In genomic region chr10:50988792-50989191, GRCh38 we compare ENCODE assay signal across 8 cellular contexts.
A peak's percentile ranks its signal among the peaks of the same experiment; 100 is the strongest.
DNase-seq lines count a peak whose midpoint lies in the region; ATAC-seq and TF ChIP-seq lines count a peak whose summit lies in the region.

No MANE protein-coding gene starts in this region.

- WGBS in esophagus squamous epithelium, 2 donors, result 40 to 45% methylated on average over 4 of the region's 4 CpGs

- H3K9me3 ChIP-seq in Karpas-422 (ENCODE audit: low read length), result no peaks in the 10 kb centered on the region
- no peaks in the 10 kb centered on the region for H3K9me3 ChIP-seq in CD8-positive, alpha-beta T cell (ENCODE audit: low read length)
- H3K9me3 ChIP-seq in esophagus squamous epithelium, result no peaks in the 10 kb centered on the region

- H3K27me3 ChIP-seq in Karpas-422 (ENCODE audit: low read length), result no peaks in the 10 kb centered on the region
- H3K27me3 ChIP-seq in CD8-positive, alpha-beta T cell (ENCODE audit: insufficient read depth, low read length), result peaks cover 6% of the 10 kb centered on the region
- peaks cover 0 to 45% (median 0%) of the 10 kb centered on the region in 4 donors for H3K27me3 ChIP-seq in esophagus squamous epithelium

- no peaks in the 10 kb centered on the region for H3K4me1 ChIP-seq in Karpas-422 (ENCODE audit: low read length)
- no peaks in the 10 kb centered on the region for H3K4me1 ChIP-seq in CD8-positive, alpha-beta T cell (ENCODE audit: insufficient read depth, low read length)
- H3K4me1 ChIP-seq in esophagus squamous epithelium, result peaks cover 0 to 33% (median 5%) of the 10 kb centered on the region in 3 donors

- TF ChIP-seq CTCF in osteocyte (IDR thresholded peaks at IDR 0.05) (peak; percentile 61), esophagus squamous epithelium (IDR thresholded peaks at IDR 0.05) (peak in 3 of 6 experiments; percentile 25 to 41 (median 40))
- TF ChIP-seq CTCF in CD8-positive, alpha-beta T cell (IDR thresholded peaks at IDR 0.05), result no peak

- H3K9me3 Mint-ChIP-seq in osteocyte (ENCODE audit: unreplicated experiment), result no peaks in the 10 kb centered on the region
- no peaks in the 10 kb centered on the region for H3K9me3 Mint-ChIP-seq in CD8-positive, alpha-beta T cell

- H3K79me2 ChIP-seq in Karpas-422 (ENCODE audit: low read length), result no peaks in the 10 kb centered on the region

- H3K36me3 Mint-ChIP-seq in osteocyte (ENCODE audit: unreplicated experiment), result no peaks in the 10 kb centered on the region
- no peaks in the 10 kb centered on the region for H3K36me3 Mint-ChIP-seq in CD8-positive, alpha-beta T cell

- peaks cover 10% of the 10 kb centered on the region for H3K27me3 Mint-ChIP-seq in osteocyte (ENCODE audit: unreplicated experiment)
- peaks cover 33% of the 10 kb centered on the region for H3K27me3 Mint-ChIP-seq in CD8-positive, alpha-beta T cell (ENCODE audit: low read depth)

- POLR2A ChIA-PET in CD8-positive, alpha-beta T cell (lab: Charles Lee), result no interaction called here

- no peaks in the 10 kb centered on the region for H3K9me2 ChIP-seq in Karpas-422 (replicated peaks; ENCODE audit: insufficient read depth, low read length)

- no peak overlapping the region for H3K4me2 ChIP-seq in Karpas-422 (ENCODE audit: low read depth, low read length, poor library complexity, severe bottlenecking)

- no peak overlapping the region for H2AFZ ChIP-seq in Karpas-422 (ENCODE audit: low read length)

- peak; percentile 28 for DNase-seq in DMS53 treated with DMSO at 0.1 percent for 48 hours (lab: John Stamatoyannopoulos, UW; ENCODE audit: unreplicated experiment)
- peak; percentile 60 for DNase-seq in Karpas-422
- peak; percentile 36 for DNase-seq in dermis blood vessel endothelial cell
- DNase-seq in osteocyte (ENCODE audit: extremely low spot score, unreplicated experiment), result no peak
- DNase-seq in stimulated activated naive CD4-positive, alpha-beta T cell (lab: John Stamatoyannopoulos, UW), result no peak
- no peak for DNase-seq in CD8-positive, alpha-beta T cell
- DNase-seq in NCI-H2171 treated with DMSO at 0.1 percent for 48 hours (lab: John Stamatoyannopoulos, UW), result no peak
- DNase-seq in esophagus squamous epithelium (lab: John Stamatoyannopoulos, UW), result no peak

- H3K9ac ChIP-seq in Karpas-422 (ENCODE audit: low read length), result no peak overlapping the region

- no peak for ATAC-seq in CD8-positive, alpha-beta T cell

- peak overlapping the region; percentile 14 for H3K4me3 Mint-ChIP-seq in osteocyte (ENCODE audit: unreplicated experiment)
- no peak overlapping the region for H3K4me3 Mint-ChIP-seq in CD8-positive, alpha-beta T cell

- H3K27ac ChIP-seq in Karpas-422 (ENCODE audit: low read length) (no peak overlapping the region), esophagus squamous epithelium (no peak overlapping the region)
- no peak overlapping the region for H3K27ac ChIP-seq in CD8-positive, alpha-beta T cell (ENCODE audit: low read depth, low read length)

- H3K27ac Mint-ChIP-seq in osteocyte (ENCODE audit: unreplicated experiment), result no peak overlapping the region
- H3K27ac Mint-ChIP-seq in CD8-positive, alpha-beta T cell, result no peak overlapping the region

- H3K36me3 ChIP-seq in Karpas-422 (ENCODE audit: insufficient read depth, low read length), result no peaks in the 10 kb centered on the region
- H3K36me3 ChIP-seq in CD8-positive, alpha-beta T cell (ENCODE audit: insufficient read depth, low read length), result no peaks in the 10 kb centered on the region
- no peaks in the 10 kb centered on the region for H3K36me3 ChIP-seq in esophagus squamous epithelium

- no peak for TF ChIP-seq POLR2A in esophagus squamous epithelium (IDR thresholded peaks at IDR 0.05)

- no peak overlapping the region for H3K4me3 ChIP-seq in Karpas-422 (ENCODE audit: low read length)
- H3K4me3 ChIP-seq in CD8-positive, alpha-beta T cell (ENCODE audit: low read depth, low read length), result no peak overlapping the region
- H3K4me3 ChIP-seq in esophagus squamous epithelium, result peak overlapping the region in 1 of 4 donors; percentile 13

- intact Hi-C loops in CD8-positive, alpha-beta T cell (cut with DNase I, micrococcal nuclease), result no loop called here
- intact Hi-C loops in esophagus squamous epithelium (cut with DNase I), result no loop called here

- CTCF ChIA-PET in CD8-positive, alpha-beta T cell (lab: Charles Lee), result no interaction called here

- H4K20me1 ChIP-seq in Karpas-422 (ENCODE audit: insufficient read depth, low read depth, low read length), result no peaks in the 10 kb centered on the region

- peaks cover 29% of the 10 kb centered on the region for H3K4me1 Mint-ChIP-seq in osteocyte (ENCODE audit: unreplicated experiment)
- peaks cover 9% of the 10 kb centered on the region for H3K4me1 Mint-ChIP-seq in CD8-positive, alpha-beta T cell (ENCODE audit: low read depth)

Comparison
In these comparisons a context has a peak if more than half of its experiments do, and no peak if none do; other contexts are left out.
1. DNase-seq: peak in DMS53 treated with DMSO at 0.1 percent for 48 hours (single experiment), Karpas-422 (single experiment) and dermis blood vessel endothelial cell (single experiment); none in osteocyte (single experiment), stimulated activated naive CD4-positive, alpha-beta T cell (0 of 6), CD8-positive, alpha-beta T cell (0 of 7), NCI-H2171 treated with DMSO at 0.1 percent for 48 hours (single experiment) and esophagus squamous epithelium (single experiment).